ENCODE assay signal across 1 cellular context in genomic region chr3:187318819-187319616, GRCh38.
TF ChIP-seq lines count a peak whose summit lies in the region.

No MANE protein-coding gene starts in this region.

TF ChIP-seq in HepG2, 621 proteins besides CTCF, POLR2A, EP300 and RAD21 (continued from another document):
- TF ChIP-seq CSRNP1 (CRISPR knock-in tag; IDR thresholded peaks at IDR 0.05) (no peak), GABPB1 (CRISPR knock-in tag; IDR thresholded peaks at IDR 0.05) (peak; percentile 44; the same call in 1 of the 2 replicates), THAP11 (CRISPR knock-in tag; IDR thresholded peaks at IDR 0.05) (peak; percentile 29; the same call in 1 of the 2 replicates), CREBL2 (CRISPR knock-in tag; IDR thresholded peaks at IDR 0.05; ENCODE audit: borderline replicate concordance) (no peak), ZNF761 (CRISPR knock-in tag; conservative IDR thresholded peaks at IDR 0.05) (no peak), MAX (IDR thresholded peaks at IDR 0.05) (no peak), MYNN (CRISPR knock-in tag; IDR thresholded peaks at IDR 0.05; ENCODE audit: low read depth) (no peak), HOXA5 (CRISPR knock-in tag; IDR thresholded peaks at IDR 0.05) (no peak), ZNF563 (CRISPR knock-in tag; IDR thresholded peaks at IDR 0.05) (no peak), RORA (CRISPR knock-in tag; IDR thresholded peaks at IDR 0.05) (no peak), ZNF709 (CRISPR knock-in tag; IDR thresholded peaks at IDR 0.05) (no peak), ZNF749 (CRISPR knock-in tag; IDR thresholded peaks at IDR 0.05; ENCODE audit: borderline replicate concordance) (no peak), ZNF281 (CRISPR knock-in tag; IDR thresholded peaks at IDR 0.05; ENCODE audit: borderline replicate concordance) (no peak), BCL6 (CRISPR knock-in tag; IDR thresholded peaks at IDR 0.05) (no peak), RFXAP (CRISPR knock-in tag; IDR thresholded peaks at IDR 0.05; ENCODE audit: borderline replicate concordance) (0 out of 2 replicates have a peak, but pooled peaks have one; percentile 42), KDM6A (CRISPR knock-in tag; IDR thresholded peaks at IDR 0.05; ENCODE audit: low read depth) (no peak)
- TF ChIP-seq, protein P1, sequence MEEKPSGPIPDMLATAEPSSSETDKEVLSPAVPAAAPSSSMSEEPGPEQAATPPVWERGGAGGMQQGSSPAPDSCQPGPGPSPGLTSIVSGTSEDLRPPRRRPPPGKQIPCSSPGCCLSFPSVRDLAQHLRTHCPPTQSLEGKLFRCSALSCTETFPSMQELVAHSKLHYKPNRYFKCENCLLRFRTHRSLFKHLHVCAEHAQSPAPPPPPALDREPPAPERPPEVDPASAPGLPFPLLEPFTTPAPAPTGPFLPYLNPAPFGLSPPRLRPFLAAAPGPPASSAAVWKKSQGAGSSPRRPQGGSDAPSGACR (CRISPR knock-in tag; IDR thresholded peaks at IDR 0.05) = no peak
- TF ChIP-seq, protein P2, sequence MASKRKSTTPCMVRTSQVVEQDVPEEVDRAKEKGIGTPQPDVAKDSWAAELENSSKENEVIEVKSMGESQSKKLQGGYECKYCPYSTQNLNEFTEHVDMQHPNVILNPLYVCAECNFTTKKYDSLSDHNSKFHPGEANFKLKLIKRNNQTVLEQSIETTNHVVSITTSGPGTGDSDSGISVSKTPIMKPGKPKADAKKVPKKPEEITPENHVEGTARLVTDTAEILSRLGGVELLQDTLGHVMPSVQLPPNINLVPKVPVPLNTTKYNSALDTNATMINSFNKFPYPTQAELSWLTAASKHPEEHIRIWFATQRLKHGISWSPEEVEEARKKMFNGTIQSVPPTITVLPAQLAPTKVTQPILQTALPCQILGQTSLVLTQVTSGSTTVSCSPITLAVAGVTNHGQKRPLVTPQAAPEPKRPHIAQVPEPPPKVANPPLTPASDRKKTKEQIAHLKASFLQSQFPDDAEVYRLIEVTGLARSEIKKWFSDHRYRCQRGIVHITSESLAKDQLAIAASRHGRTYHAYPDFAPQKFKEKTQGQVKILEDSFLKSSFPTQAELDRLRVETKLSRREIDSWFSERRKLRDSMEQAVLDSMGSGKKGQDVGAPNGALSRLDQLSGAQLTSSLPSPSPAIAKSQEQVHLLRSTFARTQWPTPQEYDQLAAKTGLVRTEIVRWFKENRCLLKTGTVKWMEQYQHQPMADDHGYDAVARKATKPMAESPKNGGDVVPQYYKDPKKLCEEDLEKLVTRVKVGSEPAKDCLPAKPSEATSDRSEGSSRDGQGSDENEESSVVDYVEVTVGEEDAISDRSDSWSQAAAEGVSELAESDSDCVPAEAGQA (IDR thresholded peaks at IDR 0.05; ENCODE audit: low read depth) = no peak
- TF ChIP-seq, protein P2 (CRISPR knock-in tag; IDR thresholded peaks at IDR 0.05; ENCODE audit: borderline replicate concordance) = no peak
